ENCODE assay signal across 39 cellular contexts in the genomic region with DNA sequence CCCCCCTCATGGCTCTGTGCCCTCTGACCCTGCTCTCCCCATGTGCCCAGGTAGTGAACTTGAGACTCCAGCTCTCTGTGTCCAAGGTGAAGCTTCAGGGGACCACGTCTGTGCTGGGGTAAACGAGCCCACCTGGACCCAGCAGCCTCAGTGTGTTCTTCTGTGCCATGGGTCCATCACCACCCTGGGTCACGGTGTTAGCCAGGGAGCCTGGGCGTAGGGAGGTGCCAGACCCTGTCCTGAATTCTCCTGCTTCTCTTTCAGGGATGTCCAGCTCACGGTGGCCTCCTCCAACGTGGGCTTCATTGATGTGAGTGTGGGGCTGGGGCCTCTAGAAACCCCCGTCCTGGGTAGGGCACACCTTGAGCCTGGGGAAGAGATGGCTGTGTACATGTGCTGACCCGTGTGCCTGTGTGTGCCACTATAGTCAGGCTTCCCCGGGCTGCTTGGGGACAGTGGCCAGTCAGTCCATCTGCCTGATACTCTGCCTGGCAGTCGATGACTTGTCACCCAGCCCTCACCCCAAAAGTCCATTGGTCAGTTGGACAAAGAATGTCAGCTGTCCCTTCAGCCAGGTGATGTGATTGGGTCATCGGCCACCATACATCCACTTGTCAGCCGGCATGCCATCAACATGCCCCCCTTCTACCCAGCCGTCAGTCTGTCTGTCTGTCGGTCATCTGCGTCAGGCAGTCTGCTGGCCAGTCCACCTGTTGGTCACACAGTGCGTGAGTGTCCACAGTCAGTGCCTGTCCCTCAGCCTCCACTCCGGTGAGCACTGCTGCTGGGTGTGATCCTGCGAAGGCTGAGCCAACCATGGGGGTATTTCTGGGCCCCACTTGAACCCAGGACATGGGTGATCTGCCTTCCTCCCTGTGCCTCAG. TPM values are rescaled to one million over a fixed set of nuclear protein-coding genes. Genes with fewer than 3 reads are reported as not detected.
"Had no signal": no experiment of that assay in that cellular context is flagged by ENCODE, and none has a peak within 500 bp of the region (broad histone marks: within the 10 kb centered on the region; RNA-seq: fewer than 3 reads in every experiment).

No MANE protein-coding gene starts in this region.

- H3K27me3 ChIP-seq: brain microvascular endothelial cell, colonic mucosa had no signal

- H3K4me3 Mint-ChIP-seq: activated B cell treated with CpG ODN at 0.5 μM for 24 hours; activated CD8-positive, alpha-beta T cell treated with anti-CD3 and anti-CD28 coated beads for 36 hours; activated naive CD8-positive, alpha-beta T cell; activated T-cell treated with anti-CD3 and anti-CD28 coated beads, Interleukin-2, amount 50 U/mL, for 4 hours; activated T-helper 17 cell treated with anti-CD3 and anti-CD28 coated beads, Interleukin-2, amount 50 U/mL, for 72 hours; T-helper 1 cell treated with Interleukin-12 subunit alpha and Interleukin-12 subunit beta and Interleukin-4 antibody, amounts not matched to agents 30 μg/mL and 1 μg/mL, for 36 hours; T-helper 2 cell treated with Interferon-gamma antibody and Interleukin-4, amounts not matched to agents 5 μg/mL and 100 μg/mL, for 36 hours had no signal

- H3K27ac Mint-ChIP-seq: activated B cell treated with CpG ODN at 0.5 μM for 24 hours; activated CD8-positive, alpha-beta T cell treated with anti-CD3 and anti-CD28 coated beads for 36 hours; activated naive CD8-positive, alpha-beta T cell; activated T-helper 17 cell treated with anti-CD3 and anti-CD28 coated beads, Interleukin-2, amount 50 U/mL, for 72 hours; T-helper 1 cell treated with Interleukin-12 subunit alpha and Interleukin-12 subunit beta and Interleukin-4 antibody, amounts not matched to agents 30 μg/mL and 1 μg/mL, for 36 hours; T-helper 2 cell treated with Interferon-gamma antibody and Interleukin-4, amounts not matched to agents 5 μg/mL and 100 μg/mL, for 36 hours had no signal

- H3K4me1 Mint-ChIP-seq: activated B cell treated with CpG ODN at 0.5 μM for 24 hours; activated T-helper 17 cell treated with anti-CD3 and anti-CD28 coated beads, Interleukin-2, amount 50 U/mL, for 72 hours had no signal

- H3K27ac ChIP-seq: brain microvascular endothelial cell, colonic mucosa, epithelial cell of prostate, esophagus squamous epithelium, gastroesophageal sphincter, heart right ventricle, WERI-Rb-1 had no signal

- H3K9me3 Mint-ChIP-seq: activated B cell treated with CpG ODN at 0.5 μM for 24 hours; activated CD8-positive, alpha-beta T cell treated with anti-CD3 and anti-CD28 coated beads for 36 hours; activated T-cell treated with anti-CD3 and anti-CD28 coated beads, Interleukin-2, amount 50 U/mL, for 4 hours; activated T-helper 17 cell treated with anti-CD3 and anti-CD28 coated beads, Interleukin-2, amount 50 U/mL, for 72 hours; T-helper 1 cell treated with Interleukin-12 subunit alpha and Interleukin-12 subunit beta and Interleukin-4 antibody, amounts not matched to agents 30 μg/mL and 1 μg/mL, for 36 hours; T-helper 2 cell treated with Interferon-gamma antibody and Interleukin-4, amounts not matched to agents 5 μg/mL and 100 μg/mL, for 36 hours had no signal

- H3K4me3 ChIP-seq: colonic mucosa, esophagus squamous epithelium, gastroesophageal sphincter, heart right ventricle had no signal

- ATAC-seq: activated CD4-positive, CD25-positive, alpha-beta regulatory T cell treated with anti-CD3 and anti-CD28 coated beads, Interleukin-2, amount 50 U/mL, for 24 hours; activated CD8-positive, alpha-beta T cell treated with anti-CD3 and anti-CD28 coated beads for 36 hours; activated T-cell treated with anti-CD3 and anti-CD28 coated beads, Interleukin-2, amount 50 U/mL, for 4 hours; activated T-helper 17 cell treated with anti-CD3 and anti-CD28 coated beads, Interleukin-2, amount 50 U/mL, for 72 hours; gastroesophageal sphincter had no signal

- H3K27me3 Mint-ChIP-seq: activated B cell treated with CpG ODN at 0.5 μM for 24 hours; activated CD8-positive, alpha-beta T cell treated with anti-CD3 and anti-CD28 coated beads for 36 hours; activated naive CD8-positive, alpha-beta T cell; activated T-helper 17 cell treated with anti-CD3 and anti-CD28 coated beads, Interleukin-2, amount 50 U/mL, for 72 hours had no signal

- H3K36me3 Mint-ChIP-seq: activated naive CD8-positive, alpha-beta T cell had no signal

- H3K36me3 ChIP-seq: brain microvascular endothelial cell, colonic mucosa, esophagus squamous epithelium, gastroesophageal sphincter, heart right ventricle, WERI-Rb-1 had no signal

- FAIRE-seq: astrocyte, bronchial epithelial cell, endometrium, endothelial cell of umbilical vein had no signal

- H3K9me3 ChIP-seq: colonic mucosa, esophagus squamous epithelium, gastroesophageal sphincter, heart right ventricle had no signal

- DNase-seq: activated B cell treated with CpG ODN at 0.5 μM for 24 hours; activated CD4-positive, alpha-beta T cell treated with anti-CD3 and anti-CD28 coated beads for 48 hours; activated CD4-positive, alpha-beta T cell treated with anti-CD3 and anti-CD28 coated beads, Interleukin-2, amount 50 U/mL, for 1 hour; activated CD4-positive, alpha-beta T cell treated with anti-CD3 and anti-CD28 coated beads, Interleukin-2, amount 50 U/mL, for 48 hours; activated CD8-positive, alpha-beta memory T cell treated with anti-CD3 and anti-CD28 coated beads for 24 hours; activated CD8-positive, alpha-beta T cell treated with anti-CD3 and anti-CD28 coated beads for 36 hours; activated effector memory CD4-positive, alpha-beta T cell treated with Interleukin-2 at 50 U/mL for 16 hours; activated gamma-delta T cell treated with Interleukin-2 at 50 U/mL for 16 hours; activated naive CD4-positive, alpha-beta T cell treated with anti-CD3 and anti-CD28 coated beads, Interleukin-2, amount 50 U/mL, for 16 hours; activated naive CD4-positive, alpha-beta T cell treated with Interleukin-2 at 50 U/mL for 16 hours; activated T-cell treated with anti-CD3 and anti-CD28 coated beads, Interleukin-2, amount 50 U/mL, for 4 hours; amniotic stem cell; anterior cingulate cortex; brain microvascular endothelial cell; colonic mucosa; effector CD8-positive, alpha-beta T cell; esophagus squamous epithelium; foreskin melanocyte; heart right ventricle; T1000; WERI-Rb-1 had no signal

- H3K4me1 ChIP-seq: colonic mucosa, esophagus squamous epithelium, gastroesophageal sphincter, heart right ventricle had no signal

RNA-seq across cellular contexts. Expression of gene BPIFB6, which starts 10.9 kb away (rescaled TPM):
- total RNA-seq: activated B cell treated with CpG ODN at 0.5 μM for 24 hours; activated CD8-positive, alpha-beta T cell treated with anti-CD3 and anti-CD28 coated beads for 36 hours; activated T-cell treated with anti-CD3 and anti-CD28 coated beads, Interleukin-2, amount 50 U/mL, for 4 hours; activated T-helper 17 cell treated with anti-CD3 and anti-CD28 coated beads, Interleukin-2, amount 50 U/mL, for 72 hours; astrocyte; bronchial epithelial cell; cardiac septum; colonic mucosa; dermis microvascular lymphatic vessel endothelial cell; endothelial cell of umbilical vein; esophagus squamous epithelium; fibroblast of lung; fibroblast of villous mesenchyme; gastroesophageal sphincter; glomerular endothelial cell; heart right ventricle had no signal
- polyA plus RNA-seq: adipose tissue, endothelial cell of umbilical vein, esophagus, fibroblast of lung, heart right ventricle had no signal

RNA-seq across cellular contexts. Expression of gene BPIFB2, which starts 13.0 kb away (rescaled TPM):
- total RNA-seq: activated B cell treated with CpG ODN at 0.5 μM for 24 hours; activated CD8-positive, alpha-beta T cell treated with anti-CD3 and anti-CD28 coated beads for 36 hours; activated T-helper 17 cell treated with anti-CD3 and anti-CD28 coated beads, Interleukin-2, amount 50 U/mL, for 72 hours; astrocyte; bronchial epithelial cell; cardiac septum; dermis microvascular lymphatic vessel endothelial cell; endothelial cell of umbilical vein; fibroblast of lung; fibroblast of villous mesenchyme; glomerular endothelial cell; heart right ventricle had no signal
- polyA plus RNA-seq: adipose tissue, endothelial cell of umbilical vein, fibroblast of lung, heart right ventricle had no signal

RNA-seq across cellular contexts. Expression of gene SUN5, which starts 16.3 kb away (rescaled TPM):
- total RNA-seq: activated B cell treated with CpG ODN at 0.5 μM for 24 hours; activated CD8-positive, alpha-beta T cell treated with anti-CD3 and anti-CD28 coated beads for 36 hours; activated T-cell treated with anti-CD3 and anti-CD28 coated beads, Interleukin-2, amount 50 U/mL, for 4 hours; activated T-helper 17 cell treated with anti-CD3 and anti-CD28 coated beads, Interleukin-2, amount 50 U/mL, for 72 hours; astrocyte; bronchial epithelial cell; cardiac septum; colonic mucosa; dermis microvascular lymphatic vessel endothelial cell; endothelial cell of umbilical vein; esophagus squamous epithelium; fibroblast of lung; fibroblast of villous mesenchyme; gastroesophageal sphincter; glomerular endothelial cell; heart right ventricle had no signal
- polyA plus RNA-seq: adipose tissue, endothelial cell of umbilical vein, esophagus, fibroblast of lung, heart right ventricle had no signal

RNA-seq across cellular contexts. Expression of gene BPIFB3, which starts 33.2 kb away (rescaled TPM):
- total RNA-seq: activated B cell treated with CpG ODN at 0.5 μM for 24 hours; activated CD8-positive, alpha-beta T cell treated with anti-CD3 and anti-CD28 coated beads for 36 hours; activated T-cell treated with anti-CD3 and anti-CD28 coated beads, Interleukin-2, amount 50 U/mL, for 4 hours; activated T-helper 17 cell treated with anti-CD3 and anti-CD28 coated beads, Interleukin-2, amount 50 U/mL, for 72 hours; astrocyte; bronchial epithelial cell; cardiac septum; colonic mucosa; dermis microvascular lymphatic vessel endothelial cell; endothelial cell of umbilical vein; esophagus squamous epithelium; fibroblast of lung; fibroblast of villous mesenchyme; gastroesophageal sphincter; glomerular endothelial cell; heart right ventricle had no signal
- polyA plus RNA-seq: adipose tissue, endothelial cell of umbilical vein, esophagus, fibroblast of lung, heart right ventricle had no signal

RNA-seq across cellular contexts. Expression of gene BPIFB4, which starts 58.9 kb away (rescaled TPM):
- total RNA-seq: activated B cell treated with CpG ODN at 0.5 μM for 24 hours; activated CD8-positive, alpha-beta T cell treated with anti-CD3 and anti-CD28 coated beads for 36 hours; activated T-cell treated with anti-CD3 and anti-CD28 coated beads, Interleukin-2, amount 50 U/mL, for 4 hours; activated T-helper 17 cell treated with anti-CD3 and anti-CD28 coated beads, Interleukin-2, amount 50 U/mL, for 72 hours; astrocyte; bronchial epithelial cell; cardiac septum; colonic mucosa; dermis microvascular lymphatic vessel endothelial cell; endothelial cell of umbilical vein; esophagus squamous epithelium; fibroblast of lung; fibroblast of villous mesenchyme; gastroesophageal sphincter; glomerular endothelial cell; heart right ventricle had no signal
- polyA plus RNA-seq: endothelial cell of umbilical vein, esophagus, fibroblast of lung, heart right ventricle had no signal
